In the genomic region with DNA sequence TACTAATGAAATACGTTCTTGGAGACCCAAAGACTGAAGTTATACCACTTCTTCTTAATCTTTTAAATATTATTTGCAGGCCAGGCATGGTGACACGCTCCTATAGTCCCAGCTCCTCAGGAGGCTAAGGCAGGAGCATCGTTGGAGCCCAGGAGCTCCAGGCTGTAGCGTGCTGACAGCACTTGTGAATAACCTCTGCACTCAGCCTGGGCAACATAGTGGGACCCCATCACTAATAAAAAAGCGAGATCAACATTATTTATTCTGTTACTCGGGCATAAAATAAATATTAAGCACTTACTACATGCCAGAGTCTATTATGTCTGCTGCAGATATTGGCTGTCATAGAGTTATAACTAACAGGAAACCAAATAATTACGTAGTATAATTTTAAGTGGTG, we compare ENCODE assay signal across 8 cellular contexts. TPM values are rescaled to one million over a fixed set of nuclear protein-coding genes. Genes with fewer than 3 reads are reported as not detected.
DNase-seq lines count a peak whose midpoint lies in the region; ATAC-seq, FAIRE-seq and TF ChIP-seq lines count a peak whose summit lies in the region.

No MANE protein-coding gene starts in this region.

- TF ChIP-seq CTCF in BJ (IDR thresholded peaks at IDR 0.05; ENCODE audit: insufficient read depth, low read depth, low read length) (no peak), Loucy (conservative IDR thresholded peaks at IDR 0.05; ENCODE audit: low read length) (no peak), neural crest cell (conservative IDR thresholded peaks at IDR 0.05) (no peak)

- H3K36me3 Mint-ChIP-seq in neural crest cell (ENCODE audit: low read depth), result peaks cover 5% of the 10 kb centered on the region

- H3K27ac ChIP-seq in duodenal mucosa (ENCODE audit: low read depth, low read length), result no peak overlapping the region

- H3K4me1 Mint-ChIP-seq in neural crest cell, result peaks cover 48% of the 10 kb centered on the region

- peak overlapping the region; percentile 80 for H3K4me2 ChIP-seq in Loucy (ENCODE audit: low read depth, low read length, poor library complexity, severe bottlenecking)

- CTCF ChIA-PET in BJ (lab: Yijun Ruan, JAX), result no interaction called here

- H3K27me3 ChIP-seq in BJ (ENCODE audit: control insufficient read depth, insufficient read depth, low read length) (no peaks in the 10 kb centered on the region), Loucy (ENCODE audit: insufficient read depth, low read length, poor library complexity, severe bottlenecking) (peaks cover 8% of the 10 kb centered on the region), duodenal mucosa (ENCODE audit: control insufficient read depth in 1 of 2, insufficient read depth in 2 of 2, low read length in 2 of 2) (no peaks in the 10 kb centered on the region)

- TF ChIP-seq POLR2A in GM18505 (IDR thresholded peaks at IDR 0.05; ENCODE audit: borderline replicate concordance, extremely low read depth, insufficient read depth, insufficient read length) (no peak), GM12891 (IDR thresholded peaks at IDR 0.05; ENCODE audit: low read depth, low read length) (no peak)

- no peaks in the 10 kb centered on the region for H3K27me3 Mint-ChIP-seq in neural crest cell (ENCODE audit: low read depth)

- H3K4me3 Mint-ChIP-seq in neural crest cell, result peak overlapping the region; percentile 98

- DNase-seq in BJ (ENCODE audit: low read depth), result no peak
- no peak for DNase-seq in neural crest cell (ENCODE audit: low read depth, low spot score)
- no peak for DNase-seq in GM12891 (ENCODE audit: insufficient read length, low spot score)
- DNase-seq in EL, result no peak
- DNase-seq in retina, result no peak

- H3K9me2 ChIP-seq in Loucy (replicated peaks; ENCODE audit: low read depth, low read length), result no peaks in the 10 kb centered on the region

- peaks cover 50% of the 10 kb centered on the region for H3K79me2 ChIP-seq in Loucy (ENCODE audit: insufficient read depth, low read length)

- POLR2A ChIA-PET in BJ (lab: Charles Lee), result no interaction called here

- H3K9me3 ChIP-seq in Loucy (ENCODE audit: insufficient read depth, low read depth, low read length), result no peaks in the 10 kb centered on the region
- no peaks in the 10 kb centered on the region for H3K9me3 ChIP-seq in duodenal mucosa (ENCODE audit: control insufficient read depth in 1 of 2, low read length in 2 of 2)

- H3K9ac ChIP-seq in Loucy (ENCODE audit: low read depth, low read length, poor library complexity, severe bottlenecking), result peak overlapping the region; percentile 98
- H3K9ac ChIP-seq in duodenal mucosa (ENCODE audit: low read depth in 1 of 2, low read length in 2 of 2), result peak overlapping the region; percentile 37 to 95

- no peak overlapping the region for H3K27ac Mint-ChIP-seq in neural crest cell (ENCODE audit: unreplicated experiment)

- peak overlapping the region; percentile 94 for H2AFZ ChIP-seq in Loucy (ENCODE audit: low read length)

- ATAC-seq in GM18505 (IDR thresholded peaks at IDR 0.05; ENCODE audit: unreplicated experiment), result no peak

- no peaks in the 10 kb centered on the region for H3K9me3 Mint-ChIP-seq in neural crest cell

- no peak for FAIRE-seq in GM12891 (lab: Jason Lieb, UNC)

- peaks cover 36% of the 10 kb centered on the region for H4K20me1 ChIP-seq in Loucy (ENCODE audit: insufficient read depth, low read length, poor library complexity, severe bottlenecking)

- H3K4me1 ChIP-seq in Loucy (ENCODE audit: insufficient read depth, low read length, poor library complexity, severe bottlenecking), result peaks cover 30% of the 10 kb centered on the region
- H3K4me1 ChIP-seq in duodenal mucosa (ENCODE audit: control insufficient read depth in 1 of 2, insufficient read depth in 2 of 2, low read length in 2 of 2), result peaks cover 21 to 33% of the 10 kb centered on the region in 2 donors

- H3K36me3 ChIP-seq in BJ (ENCODE audit: control insufficient read depth, insufficient read depth, low read length) (no peaks in the 10 kb centered on the region; the same call in 1 of the 2 replicates), Loucy (ENCODE audit: insufficient read depth, low read length) (no peaks in the 10 kb centered on the region), duodenal mucosa (ENCODE audit: control insufficient read depth in 1 of 2, insufficient read depth in 2 of 2, low read length in 2 of 2) (peaks cover 0 to 2% of the 10 kb centered on the region in 2 donors)

- H3F3A ChIP-seq in Loucy (ENCODE audit: low read depth), result no peaks in the 10 kb centered on the region

- H3K4me3 ChIP-seq in BJ (ENCODE audit: low read depth, low read length) (peak overlapping the region; percentile 89), Loucy (ENCODE audit: low read length, poor library complexity, severe bottlenecking) (peak overlapping the region; percentile 83), duodenal mucosa (ENCODE audit: low read depth in 1 of 2, low read length in 2 of 2) (peak overlapping the region; percentile 94 to 99)

TF ChIP-seq in GM12891, 5 proteins besides CTCF, POLR2A, EP300 and RAD21:
- TF ChIP-seq SPI1 (IDR thresholded peaks at IDR 0.05; ENCODE audit: low read depth, low read length), result no peak
TF ChIP-seq in GM12891: peak in this region for 0.

RNA-seq across cellular contexts. Expression of a gene that starts 0.7 kb away (rescaled TPM):
- polyA plus RNA-seq in BJ (2011; rRNA removed), result 10.4 and 13.8 TPM in 2 replicates
- 7.8 and 8.2 TPM in 2 replicates for polyA minus RNA-seq in BJ (2011; rRNA and poly(A)+ RNA removed)
- total RNA-seq in neural crest cell, result 62.3 and 64.0 TPM in 2 replicates
- polyA plus RNA-seq in GM12891 (2012; ENCODE audit: low read depth, missing spikeins), result 10.4 TPM

RNA-seq across cellular contexts. Expression of a gene that starts 41.9 kb away (rescaled TPM):
- polyA plus RNA-seq in BJ (2011; rRNA removed), result 6.8 and 10.8 TPM in 2 replicates
- polyA minus RNA-seq in BJ (2011; rRNA and poly(A)+ RNA removed), result 2.7 and 3.2 TPM in 2 replicates
- 25.7 and 27.5 TPM in 2 replicates for total RNA-seq in neural crest cell
- polyA plus RNA-seq in GM12891 (2012; ENCODE audit: low read depth, missing spikeins), result 14.0 TPM

RNA-seq across cellular contexts. Expression of a gene that starts 42.1 kb away (rescaled TPM):
- polyA plus RNA-seq in BJ (2011; rRNA removed), result 32.8 and 87.6 TPM in 2 replicates
- 34.7 and 38.1 TPM in 2 replicates for polyA minus RNA-seq in BJ (2011; rRNA and poly(A)+ RNA removed)
- total RNA-seq in neural crest cell, result 151 and 154 TPM in 2 replicates
- polyA plus RNA-seq in GM12891 (2012; ENCODE audit: low read depth, missing spikeins), result 108 TPM
